In the genomic region with DNA sequence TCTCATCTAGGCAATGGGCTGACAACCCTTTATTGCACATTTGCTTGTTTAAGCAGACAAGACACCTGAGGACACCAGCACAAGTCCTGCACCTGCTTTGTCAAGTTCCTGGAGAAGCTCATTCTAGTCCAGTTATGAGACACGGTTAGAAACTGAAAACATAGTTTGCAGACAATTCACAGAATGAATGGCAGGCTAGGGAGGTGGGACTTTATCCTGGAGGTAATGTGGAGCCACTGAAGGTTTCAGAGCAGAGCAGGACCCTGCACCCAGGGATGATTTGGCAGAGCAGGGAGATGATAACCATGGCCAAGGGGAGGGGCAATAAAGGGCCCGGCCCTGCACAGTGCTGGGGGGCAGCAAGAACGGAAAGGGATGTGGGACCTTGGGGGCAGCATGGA, we compare ENCODE assay signal across 11 cellular contexts. TPM values are rescaled to one million over a fixed set of nuclear protein-coding genes. Genes with fewer than 3 reads are reported as not detected.
A peak's percentile ranks its signal among the peaks of the same experiment; 100 is the strongest.
DNase-seq lines count a peak whose midpoint lies in the region; ATAC-seq and TF ChIP-seq lines count a peak whose summit lies in the region.
"Had no signal": no experiment of that assay in that cellular context is flagged by ENCODE, and none has a peak within 500 bp of the region (broad histone marks: within the 10 kb centered on the region; RNA-seq: fewer than 3 reads in every experiment).

No MANE protein-coding gene starts in this region.

- H3K4me3 Mint-ChIP-seq in activated T-cell treated with anti-CD3 and anti-CD28 coated beads, Interleukin-2, amount 50 U/mL, for 4 hours = no peak overlapping the region
- H3K4me3 Mint-ChIP-seq in T-helper 1 cell treated with Interleukin-12 subunit alpha and Interleukin-12 subunit beta and Interleukin-4 antibody, amounts not matched to agents 30 μg/mL and 1 μg/mL, for 36 hours = no peak overlapping the region
- H3K4me3 Mint-ChIP-seq: activated naive CD8-positive, alpha-beta T cell had no signal

- H3K36me3 ChIP-seq in stomach = peaks cover 0 to 51% (median 45%) of the 10 kb centered on the region in 4 donors

- DNase-seq in activated T-cell treated with anti-CD3 and anti-CD28 coated beads, Interleukin-2, amount 50 U/mL, for 4 hours = no peak
- DNase-seq in activated T-cell treated with anti-CD3 and anti-CD28 coated beads, Interleukin-2, amount 50 U/mL, for 1 hour = no peak
- DNase-seq in stomach = no peak
- DNase-seq in NCI-H526 treated with DMSO at 0.1 percent for 48 hours (lab: John Stamatoyannopoulos, UW) = no peak
- DNase-seq in cardiac septum (ENCODE audit: low spot score) = no peak
- no peak for DNase-seq in SW 1271 (lab: John Stamatoyannopoulos, UW)
- DNase-seq: AML-193 had no signal

- intact Hi-C loops in stomach (cut with DNase I; ENCODE audit: low total_unique reads) (no loop called here), cardiac septum (cut with DNase I) (no loop called here)

- H3K4me3 ChIP-seq in stomach = no peak overlapping the region

- H3K9me3 Mint-ChIP-seq in activated T-cell treated with anti-CD3 and anti-CD28 coated beads, Interleukin-2, amount 50 U/mL, for 4 hours = no peaks in the 10 kb centered on the region
- H3K9me3 Mint-ChIP-seq in T-helper 1 cell treated with Interleukin-12 subunit alpha and Interleukin-12 subunit beta and Interleukin-4 antibody, amounts not matched to agents 30 μg/mL and 1 μg/mL, for 36 hours = no peaks in the 10 kb centered on the region

- H3K27ac ChIP-seq in stomach = peak overlapping the region in 4 of 5 donors; percentile 1 to 56 (median 48)
- H3K27ac ChIP-seq: HL-60 had no signal

- H3K36me3 Mint-ChIP-seq in activated T-cell treated with anti-CD3 and anti-CD28 coated beads, Interleukin-2, amount 50 U/mL, for 4 hours (ENCODE audit: insufficient read depth) = no peaks in the 10 kb centered on the region
- no peaks in the 10 kb centered on the region for H3K36me3 Mint-ChIP-seq in T-helper 1 cell treated with Interleukin-12 subunit alpha and Interleukin-12 subunit beta and Interleukin-4 antibody, amounts not matched to agents 30 μg/mL and 1 μg/mL, for 36 hours (ENCODE audit: low read depth)

- ATAC-seq in activated T-cell treated with anti-CD3 and anti-CD28 coated beads, Interleukin-2, amount 50 U/mL, for 4 hours = peak; percentile 19 to 31
- ATAC-seq in HG02763 (IDR thresholded peaks at IDR 0.05; ENCODE audit: unreplicated experiment) = peak; percentile 43

- no peak for TF ChIP-seq POLR2A in stomach (IDR thresholded peaks at IDR 0.05)

- H3K4me1 ChIP-seq in stomach = peaks cover 0 to 20% (median 9%) of the 10 kb centered on the region in 4 donors

- WGBS in stomach, 5 donors = 45 to 60% (median 56%) methylated on average over 3 of the region's 3 CpGs

- TF ChIP-seq EP300 in stomach (IDR thresholded peaks at IDR 0.05) = no peak

- no peaks in the 10 kb centered on the region for H3K27me3 Mint-ChIP-seq in activated T-cell treated with anti-CD3 and anti-CD28 coated beads, Interleukin-2, amount 50 U/mL, for 4 hours (ENCODE audit: low read depth)
- H3K27me3 Mint-ChIP-seq in T-helper 1 cell treated with Interleukin-12 subunit alpha and Interleukin-12 subunit beta and Interleukin-4 antibody, amounts not matched to agents 30 μg/mL and 1 μg/mL, for 36 hours (ENCODE audit: low read depth) = no peaks in the 10 kb centered on the region
- H3K27me3 Mint-ChIP-seq: activated naive CD8-positive, alpha-beta T cell had no signal

- TF ChIP-seq CTCF in stomach (IDR thresholded peaks at IDR 0.05) = no peak

- peak overlapping the region; percentile 74 for H3K27ac Mint-ChIP-seq in T-helper 1 cell treated with Interleukin-12 subunit alpha and Interleukin-12 subunit beta and Interleukin-4 antibody, amounts not matched to agents 30 μg/mL and 1 μg/mL, for 36 hours

- no peaks in the 10 kb centered on the region for H3K27me3 ChIP-seq in stomach

- no peaks in the 10 kb centered on the region for H3K9me3 ChIP-seq in stomach

- peaks cover 17% of the 10 kb centered on the region for H3K4me1 Mint-ChIP-seq in activated T-cell treated with anti-CD3 and anti-CD28 coated beads, Interleukin-2, amount 50 U/mL, for 4 hours (ENCODE audit: low read depth)
- peaks cover 25% of the 10 kb centered on the region for H3K4me1 Mint-ChIP-seq in T-helper 1 cell treated with Interleukin-12 subunit alpha and Interleukin-12 subunit beta and Interleukin-4 antibody, amounts not matched to agents 30 μg/mL and 1 μg/mL, for 36 hours (ENCODE audit: low read depth)

RNA-seq across cellular contexts. Expression of gene SLC25A51, which starts 50.7 kb away (rescaled TPM):
- 10 to 100 TPM; 36.7 to 38.1 (median 37.7) TPM for total RNA-seq in activated T-cell treated with anti-CD3 and anti-CD28 coated beads, Interleukin-2, amount 50 U/mL, for 4 hours
- total RNA-seq in stomach = 10 to 100 TPM in 4 of 5 donors, 1 to 10 TPM in 1; 8.4 to 41.5 (median 15.2) TPM
- 1 to 10 TPM; 3.5 to 7.5 (median 5.2) TPM for polyA plus RNA-seq in stomach
- 29.0 TPM for total RNA-seq in cardiac septum
